9 cellular contexts compared by ENCODE assay signal in genomic region chr14:99564256-99564902, GRCh38. TPM values are rescaled to one million over a fixed set of nuclear protein-coding genes. Genes with fewer than 3 reads are reported as not detected.
DNase-seq lines count a peak whose midpoint lies in the region; ATAC-seq and TF ChIP-seq lines count a peak whose summit lies in the region.
"Had no signal": no experiment of that assay in that cellular context is flagged by ENCODE, and none has a peak within 500 bp of the region (broad histone marks: within the 10 kb centered on the region; RNA-seq: fewer than 3 reads in every experiment).

No MANE protein-coding gene starts in this region.

- intact Hi-C loops in Panc1 (cut with micrococcal nuclease; ENCODE audit: unreplicated experiment), result no loop called here
- intact Hi-C loops in sciatic nerve (cut with DNase I), result no loop called here

- no peaks in the 10 kb centered on the region for H3K27me3 ChIP-seq in Panc1 (ENCODE audit: control insufficient read depth, insufficient read depth, low read length)

- TF ChIP-seq CTCF in Panc1 (IDR thresholded peaks at IDR 0.05), result no peak

- in situ Hi-C loops in G401 (cut with HindIII; ENCODE audit: low sequenced_read_pairs) (no loop called here), Panc1 (cut with HindIII; ENCODE audit: low pct_unique_long_range_greater_than_20kb, low sequenced_read_pairs) (no loop called here)

- H3K4me1 ChIP-seq in Panc1 (ENCODE audit: control insufficient read depth, insufficient read depth, low read length), result peaks cover 90% of the 10 kb centered on the region

- H3K4me3 ChIP-seq in Panc1 (ENCODE audit: low read depth in 2 of 2, low read length in 2 of 2), result no peak overlapping the region

- no TSS peak for BruUV-seq in Panc1 (replicated peaks; lab: Mats Ljungman, UMichigan)

- no peak for ATAC-seq in Panc1
- peak; percentile 76 for ATAC-seq in sciatic nerve
- no peak for ATAC-seq in GM18867 (IDR thresholded peaks at IDR 0.05; ENCODE audit: unreplicated experiment)
- ATAC-seq in HG03025 (IDR thresholded peaks at IDR 0.05; ENCODE audit: low FRiP score, unreplicated experiment), result no peak
- no peak for ATAC-seq in HG02763 (IDR thresholded peaks at IDR 0.05; ENCODE audit: unreplicated experiment)

- peak; percentile 72 for DNase-seq in G401 (ENCODE audit: low spot score)
- DNase-seq in Panc1 (ENCODE audit: low read depth, low spot score), result no peak
- DNase-seq in glomerular visceral epithelial cell (ENCODE audit: extremely low spot score), result peak; percentile 62
- no peak for DNase-seq in sciatic nerve (ENCODE audit: low spot score)
- no peak for DNase-seq in NCI-H526 treated with DMSO at 0.1 percent for 48 hours (lab: John Stamatoyannopoulos, UW)
- DNase-seq: activated effector memory CD4-positive, alpha-beta T cell treated with anti-CD3 and anti-CD28 coated beads, Interleukin-2, amount 50 U/mL, for 16 hours had no signal

- no peaks in the 10 kb centered on the region for H3K9me3 ChIP-seq in Panc1 (ENCODE audit: control insufficient read depth, insufficient read depth, low read depth, low read length)

- H3K27ac ChIP-seq in Panc1 (ENCODE audit: low read length), result peak overlapping the region; percentile 74

- POLR2A ChIA-PET in Panc1 (lab: Charles Lee), result no interaction called here

- H3K36me3 ChIP-seq in Panc1 (ENCODE audit: control insufficient read depth, insufficient read depth, low read length), result no peaks in the 10 kb centered on the region

- CTCF ChIA-PET in Panc1 (lab: Charles Lee), result interaction anchor here (0.7 kb wide), 1 partner anchor 39 kb away, joined by 4 read pairs; the partner anchor contains the start of gene CCDC85C

RNA-seq across cellular contexts. Expression of gene CCDC85C, which starts 39.6 kb away (rescaled TPM):
- total RNA-seq in G401 (2014; rRNA removed; shearing (Covaris generic)), result 20.4 and 25.8 TPM in 2 replicates
- total RNA-seq in Panc1 (2021; ENCODE audit: unreplicated experiment) (96.6 TPM), sciatic nerve (9.0 TPM)
- 64.9 TPM for polyA plus RNA-seq in Panc1 (2012; ENCODE audit: insufficient read length)

Comparison
In these comparisons a context has a peak if more than half of its experiments do, and no peak if none do; other contexts are left out.
1. DNase-seq: peak in G401 (single experiment) and glomerular visceral epithelial cell (single experiment); none in Panc1 (single experiment), sciatic nerve (single experiment) and NCI-H526 treated with DMSO at 0.1 percent for 48 hours (single experiment).